Comparison of ENCODE assay signal across 16 cellular contexts in the genomic region with DNA sequence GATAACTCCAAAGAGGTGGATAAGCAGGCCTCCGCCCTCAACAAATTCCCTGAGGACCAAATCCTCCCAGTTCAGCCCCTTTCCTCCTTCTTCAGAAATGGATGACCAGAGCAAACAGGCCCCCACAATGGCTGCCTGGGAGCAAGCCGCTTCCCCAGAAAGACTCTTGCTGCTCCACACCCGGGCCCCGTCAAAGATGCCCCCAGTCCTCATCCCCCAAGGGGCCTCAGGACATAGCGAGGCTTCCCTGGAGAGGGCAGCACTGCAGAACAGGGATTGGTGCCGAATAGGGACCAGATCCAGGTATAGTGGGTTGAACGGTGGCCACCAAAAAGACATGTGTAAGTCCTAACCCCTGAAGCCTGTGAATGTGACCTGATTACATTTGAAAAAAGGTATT.
DNase-seq lines count a peak whose midpoint lies in the region; ATAC-seq lines count a peak whose summit lies in the region.
"Had no signal": no experiment of that assay in that cellular context is flagged by ENCODE, and none has a peak within 500 bp of the region (broad histone marks: within the 10 kb centered on the region; RNA-seq: fewer than 3 reads in every experiment).

No MANE protein-coding gene starts in this region.

- H2AK5ac ChIP-seq in mesenchymal stem cell (ENCODE audit: low read length, severe bottlenecking): peak overlapping the region; percentile 18

- peak overlapping the region; percentile 65 to 86 for H3K18ac ChIP-seq in mesenchymal stem cell (ENCODE audit: low read depth in 1 of 2, low read length in 2 of 2)

- DNase-seq in CD4-positive, CD25-positive, alpha-beta regulatory T cell: no peak
- DNase-seq in mesenchymal stem cell (peak; percentile 16), EL (no peak), NCI-H1048 (lab: John Stamatoyannopoulos, UW) (no peak), ecto neural progenitor cell (ENCODE audit: low spot score) (no peak)
- DNase-seq: activated CD8-positive, alpha-beta memory T cell treated with anti-CD3 and anti-CD28 coated beads for 24 hours; activated naive CD4-positive, alpha-beta T cell treated with anti-CD3 and anti-CD28 coated beads, Interleukin-2, amount 50 U/mL, for 16 hours; glutamatergic neuron; NCI-H187 treated with DMSO at 0.1 percent for 48 hours; NCI-H526 treated with DMSO at 0.1 percent for 48 hours; stimulated activated CD4-positive, alpha-beta T cell treated with anti-CD3 and anti-CD28 coated beads, Interleukin-2, amount 100 ng/mL, for 24 hours; transverse colon had no signal

- H2AFZ ChIP-seq in ACC112 (ENCODE audit: low read length, unreplicated experiment) (no peak overlapping the region), mesenchymal stem cell (ENCODE audit: low read depth, low read length) (no peak overlapping the region)

- no peaks in the 10 kb centered on the region for H3K9me3 ChIP-seq in CD4-positive, CD25-positive, alpha-beta regulatory T cell (ENCODE audit: control insufficient read depth in 2 of 2, low read length in 2 of 2)
- no peaks in the 10 kb centered on the region for H3K9me3 ChIP-seq in mesenchymal stem cell (ENCODE audit: control insufficient read depth, low read length)
- H3K9me3 ChIP-seq: transverse colon had no signal

- H4K91ac ChIP-seq in mesenchymal stem cell (ENCODE audit: low read length): peak overlapping the region; percentile 62

- no peak overlapping the region for H3K23ac ChIP-seq in mesenchymal stem cell (ENCODE audit: low read length in 2 of 2)

- peak overlapping the region; percentile 0 to 90 (median 27) for H3K27ac Mint-ChIP-seq in CD4-positive, CD25-positive, alpha-beta regulatory T cell
- peak overlapping the region; percentile 8 for H3K27ac Mint-ChIP-seq in activated T-helper 17 cell treated with anti-CD3 and anti-CD28 coated beads, Interleukin-2, amount 50 U/mL, for 72 hours

- H2BK15ac ChIP-seq in mesenchymal stem cell (ENCODE audit: low read depth, poor library complexity, severe bottlenecking): no peak overlapping the region

- H3K79me1 ChIP-seq in mesenchymal stem cell (replicated peaks; ENCODE audit: low read length, poor library complexity, severe bottlenecking): no peaks in the 10 kb centered on the region

- no peaks in the 10 kb centered on the region for H3K27me3 Mint-ChIP-seq in CD4-positive, CD25-positive, alpha-beta regulatory T cell
- H3K27me3 Mint-ChIP-seq in activated T-helper 17 cell treated with anti-CD3 and anti-CD28 coated beads, Interleukin-2, amount 50 U/mL, for 72 hours: no peaks in the 10 kb centered on the region

- no peak overlapping the region for H3K4me2 ChIP-seq in mesenchymal stem cell (ENCODE audit: low read length, poor library complexity, severe bottlenecking)

- H3K36me3 Mint-ChIP-seq in CD4-positive, CD25-positive, alpha-beta regulatory T cell: no peaks in the 10 kb centered on the region
- no peaks in the 10 kb centered on the region for H3K36me3 Mint-ChIP-seq in activated T-helper 17 cell treated with anti-CD3 and anti-CD28 coated beads, Interleukin-2, amount 50 U/mL, for 72 hours (ENCODE audit: low read depth)

- H3K4ac ChIP-seq in mesenchymal stem cell (ENCODE audit: low read depth in 1 of 2, low read length in 2 of 2): peak overlapping the region; percentile 21 to 39

- H2BK120ac ChIP-seq in mesenchymal stem cell (ENCODE audit: low read depth, low read length): peak overlapping the region; percentile 55

- H3K4me1 ChIP-seq in ACC112 (ENCODE audit: control insufficient read depth, insufficient read depth, low read length, unreplicated experiment): peaks cover 19% of the 10 kb centered on the region
- H3K4me1 ChIP-seq in CD4-positive, CD25-positive, alpha-beta regulatory T cell (ENCODE audit: control insufficient read depth, insufficient read depth, low read length, poor library complexity, severe bottlenecking): peaks cover 56% of the 10 kb centered on the region
- peaks cover 12% of the 10 kb centered on the region for H3K4me1 ChIP-seq in mesenchymal stem cell (ENCODE audit: control insufficient read depth, insufficient read depth, low read depth, low read length)

- no peaks in the 10 kb centered on the region for H3K79me2 ChIP-seq in ACC112 (ENCODE audit: control insufficient read depth, insufficient read depth, low read length, unreplicated experiment)

- H3K4me3 Mint-ChIP-seq in CD4-positive, CD25-positive, alpha-beta regulatory T cell: peak overlapping the region; percentile 27 to 85 (median 64)
- H3K4me3 Mint-ChIP-seq in activated T-helper 17 cell treated with anti-CD3 and anti-CD28 coated beads, Interleukin-2, amount 50 U/mL, for 72 hours: no peak overlapping the region

- H3K14ac ChIP-seq in mesenchymal stem cell (ENCODE audit: low read length in 2 of 2): no peak overlapping the region

- ATAC-seq in CD4-positive, CD25-positive, alpha-beta regulatory T cell (ENCODE audit: low read depth in 2 of 2): no peak
- ATAC-seq in activated T-helper 17 cell treated with anti-CD3 and anti-CD28 coated beads, Interleukin-2, amount 50 U/mL, for 72 hours (replicated peaks): no peak
- no peak for ATAC-seq in HG02759 (IDR thresholded peaks at IDR 0.05; ENCODE audit: unreplicated experiment)

- 73% methylated on average over 7 of the region's 7 CpGs for WGBS in mesenchymal stem cell

- H3K9me3 Mint-ChIP-seq in CD4-positive, CD25-positive, alpha-beta regulatory T cell: peaks cover 0 to 1% (median 0%) of the 10 kb centered on the region in 7 donors
- H3K9me3 Mint-ChIP-seq in activated T-helper 17 cell treated with anti-CD3 and anti-CD28 coated beads, Interleukin-2, amount 50 U/mL, for 72 hours: no peaks in the 10 kb centered on the region

- H3K27me3 ChIP-seq in ACC112 (ENCODE audit: insufficient read depth, low read length) (no peaks in the 10 kb centered on the region), mesenchymal stem cell (ENCODE audit: control insufficient read depth in 1 of 2, insufficient read depth in 1 of 2, low read length in 2 of 2) (no peaks in the 10 kb centered on the region)
- no peaks in the 10 kb centered on the region for H3K27me3 ChIP-seq in CD4-positive, CD25-positive, alpha-beta regulatory T cell (ENCODE audit: control insufficient read depth, insufficient read depth, low read length)
- H3K27me3 ChIP-seq: transverse colon had no signal

- H2BK5ac ChIP-seq in mesenchymal stem cell (ENCODE audit: low read depth, low read length, poor library complexity, severe bottlenecking): no peak overlapping the region

- H3K36me3 ChIP-seq in ACC112 (ENCODE audit: insufficient read depth, low read length) (no peaks in the 10 kb centered on the region), mesenchymal stem cell (ENCODE audit: control insufficient read depth in 1 of 2, insufficient read depth in 2 of 2, low read depth in 1 of 2, low read length in 2 of 2) (no peaks in the 10 kb centered on the region)
- no peaks in the 10 kb centered on the region for H3K36me3 ChIP-seq in CD4-positive, CD25-positive, alpha-beta regulatory T cell (ENCODE audit: control insufficient read depth, insufficient read depth, low read length)
- H3K36me3 ChIP-seq: transverse colon had no signal

- no peak overlapping the region for H3K4me3 ChIP-seq in ACC112 (ENCODE audit: low read depth, low read length)
- peak overlapping the region; percentile 41 for H3K4me3 ChIP-seq in CD4-positive, CD25-positive, alpha-beta regulatory T cell (ENCODE audit: low read depth, low read length)
- no peak overlapping the region for H3K4me3 ChIP-seq in mesenchymal stem cell (ENCODE audit: insufficient read depth in 1 of 2, low read depth in 1 of 2, low read length in 2 of 2)
- H3K4me3 ChIP-seq: transverse colon had no signal

- H3K27ac ChIP-seq in ACC112 (ENCODE audit: low read depth, low read length): peak overlapping the region; percentile 59
- no peak overlapping the region for H3K27ac ChIP-seq in CD4-positive, CD25-positive, alpha-beta regulatory T cell (ENCODE audit: insufficient read depth, low read length, poor library complexity, severe bottlenecking)
- H3K27ac ChIP-seq in mesenchymal stem cell (ENCODE audit: low read length, poor library complexity, severe bottlenecking): peak overlapping the region; percentile 62
- H3K27ac ChIP-seq: C4-2B, transverse colon had no signal

- H2BK12ac ChIP-seq in mesenchymal stem cell (ENCODE audit: low read length in 2 of 2): peak overlapping the region; percentile 18 to 98

- H3K4me1 Mint-ChIP-seq in CD4-positive, CD25-positive, alpha-beta regulatory T cell: peaks cover 20 to 78% (median 51%) of the 10 kb centered on the region in 4 donors
- peaks cover 25% of the 10 kb centered on the region for H3K4me1 Mint-ChIP-seq in activated T-helper 17 cell treated with anti-CD3 and anti-CD28 coated beads, Interleukin-2, amount 50 U/mL, for 72 hours

- H3K9ac ChIP-seq in mesenchymal stem cell (ENCODE audit: low read length): no peak overlapping the region

- peak overlapping the region; percentile 16 for H4K8ac ChIP-seq in mesenchymal stem cell (ENCODE audit: low read length)
